ENCODE assay signal across 1 cellular context in the genomic region with DNA sequence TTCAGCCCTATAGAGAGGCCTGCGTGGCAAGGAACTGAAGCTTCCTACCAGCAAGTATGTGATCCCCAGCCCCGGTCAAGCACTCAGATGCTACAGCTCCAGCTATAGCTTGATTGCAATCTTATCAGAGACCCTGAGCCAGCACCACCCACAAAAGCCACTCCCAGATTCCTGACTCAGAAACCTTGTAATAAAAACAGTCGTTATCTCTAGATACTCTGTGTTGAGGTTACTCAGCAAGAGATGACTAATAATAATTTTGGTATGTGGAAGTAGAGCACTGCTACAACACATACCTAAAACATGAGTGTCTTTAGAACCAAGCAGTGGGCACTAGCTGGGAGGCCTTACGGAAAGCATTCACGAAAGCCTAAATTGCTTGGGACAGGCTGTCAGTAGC.
TF ChIP-seq lines count a peak whose summit lies in the region.

No MANE protein-coding gene starts in this region.

TF ChIP-seq in HepG2, 621 proteins besides CTCF, POLR2A, EP300 and RAD21 (continued from another document):
- TF ChIP-seq, protein P1, sequence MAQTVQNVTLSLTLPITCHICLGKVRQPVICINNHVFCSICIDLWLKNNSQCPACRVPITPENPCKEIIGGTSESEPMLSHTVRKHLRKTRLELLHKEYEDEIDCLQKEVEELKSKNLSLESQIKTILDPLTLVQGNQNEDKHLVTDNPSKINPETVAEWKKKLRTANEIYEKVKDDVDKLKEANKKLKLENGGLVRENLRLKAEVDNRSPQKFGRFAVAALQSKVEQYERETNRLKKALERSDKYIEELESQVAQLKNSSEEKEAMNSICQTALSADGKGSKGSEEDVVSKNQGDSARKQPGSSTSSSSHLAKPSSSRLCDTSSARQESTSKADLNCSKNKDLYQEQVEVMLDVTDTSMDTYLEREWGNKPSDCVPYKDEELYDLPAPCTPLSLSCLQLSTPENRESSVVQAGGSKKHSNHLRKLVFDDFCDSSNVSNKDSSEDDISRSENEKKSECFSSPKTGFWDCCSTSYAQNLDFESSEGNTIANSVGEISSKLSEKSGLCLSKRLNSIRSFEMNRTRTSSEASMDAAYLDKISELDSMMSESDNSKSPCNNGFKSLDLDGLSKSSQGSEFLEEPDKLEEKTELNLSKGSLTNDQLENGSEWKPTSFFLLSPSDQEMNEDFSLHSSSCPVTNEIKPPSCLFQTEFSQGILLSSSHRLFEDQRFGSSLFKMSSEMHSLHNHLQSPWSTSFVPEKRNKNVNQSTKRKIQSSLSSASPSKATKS (CRISPR knock-in tag; IDR thresholded peaks at IDR 0.05), result no peak
- TF ChIP-seq ETV6 (CRISPR knock-in tag; conservative IDR thresholded peaks at IDR 0.05), result no peak
- TF ChIP-seq STAG1 (CRISPR knock-in tag; IDR thresholded peaks at IDR 0.05), result no peak
- TF ChIP-seq, protein P2, sequence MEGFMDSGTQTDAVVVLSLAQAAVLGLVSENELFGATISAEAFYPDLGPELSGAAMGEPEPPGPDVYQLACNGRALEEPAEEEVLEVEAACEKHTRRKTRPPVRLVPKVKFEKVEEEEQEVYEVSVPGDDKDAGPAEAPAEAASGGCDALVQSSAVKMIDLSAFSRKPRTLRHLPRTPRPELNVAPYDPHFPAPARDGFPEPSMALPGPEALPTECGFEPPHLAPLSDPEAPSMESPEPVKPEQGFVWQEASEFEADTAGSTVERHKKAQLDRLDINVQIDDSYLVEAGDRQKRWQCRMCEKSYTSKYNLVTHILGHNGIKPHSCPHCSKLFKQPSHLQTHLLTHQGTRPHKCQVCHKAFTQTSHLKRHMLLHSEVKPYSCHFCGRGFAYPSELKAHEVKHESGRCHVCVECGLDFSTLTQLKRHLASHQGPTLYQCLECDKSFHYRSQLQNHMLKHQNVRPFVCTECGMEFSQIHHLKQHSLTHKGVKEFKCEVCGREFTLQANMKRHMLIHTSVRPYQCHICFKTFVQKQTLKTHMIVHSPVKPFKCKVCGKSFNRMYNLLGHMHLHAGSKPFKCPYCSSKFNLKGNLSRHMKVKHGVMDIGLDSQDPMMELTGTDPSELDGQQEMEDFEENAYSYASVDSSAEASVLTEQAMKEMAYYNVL (CRISPR knock-in tag; IDR thresholded peaks at IDR 0.05; ENCODE audit: borderline replicate concordance), result no peak
- TF ChIP-seq KDM5A (IDR thresholded peaks at IDR 0.05; ENCODE audit: borderline replicate concordance, low read length), result no peak
- TF ChIP-seq KDM5B (CRISPR knock-in tag; IDR thresholded peaks at IDR 0.05; ENCODE audit: borderline replicate concordance), result no peak
- TF ChIP-seq ZNF761 (CRISPR knock-in tag; conservative IDR thresholded peaks at IDR 0.05), result no peak
- TF ChIP-seq WIZ (CRISPR knock-in tag; IDR thresholded peaks at IDR 0.05), result no peak
- no peak for TF ChIP-seq ZNF720 (CRISPR knock-in tag; IDR thresholded peaks at IDR 0.05)
- no peak for TF ChIP-seq ZNF839 (CRISPR knock-in tag; IDR thresholded peaks at IDR 0.05; ENCODE audit: borderline replicate concordance)
- no peak for TF ChIP-seq NBN (conservative IDR thresholded peaks at IDR 0.05)
